Comparison of ENCODE assay signal across 8 cellular contexts in genomic region chr1:19637606-19638005, GRCh38. TPM values are rescaled to one million over a fixed set of nuclear protein-coding genes. Genes with fewer than 3 reads are reported as not detected.
"Had no signal": no experiment of that assay in that cellular context is flagged by ENCODE, and none has a peak within 500 bp of the region (broad histone marks: within the 10 kb centered on the region; RNA-seq: fewer than 3 reads in every experiment).

No MANE protein-coding gene starts in this region.

- FAIRE-seq: HTR-8/SVneo, K562 had no signal

- DNase-seq: IMR-90, KBM-7 had no signal

- H3K4me3 ChIP-seq: K562 had no signal

- H3K27ac ChIP-seq: HL-60 had no signal

- ATAC-seq: K562 had no signal

RNA-seq across cellular contexts. Expression of gene HTR6, which starts 27.1 kb away (rescaled TPM):
- total RNA-seq: HT-29, HT1080, IMR-90, K562 had no signal
- polyA plus RNA-seq: IgD-negative memory B cell, IMR-90, K562 had no signal
